In genomic region chr10:78972947-78973900, GRCh38 we compare ENCODE assay signal across 8 cellular contexts.
A peak's percentile ranks its signal among the peaks of the same experiment; 100 is the strongest.
DNase-seq lines count a peak whose midpoint lies in the region; ATAC-seq and TF ChIP-seq lines count a peak whose summit lies in the region.

No MANE protein-coding gene starts in this region.

- peak overlapping the region; percentile 27 to 97 for H3K27ac Mint-ChIP-seq in natural killer cell
- H3K27ac Mint-ChIP-seq in stimulated activated naive B cell treated with anti-CD40 and anti-IgM and Interleukin-4, amounts not matched to agents 10 μg/mL and 1 μg/mL and 100 μg/mL, for 72 hours, result no peak overlapping the region

- TF ChIP-seq CTCF in fibroblast of pulmonary artery (IDR thresholded peaks at IDR 0.05; ENCODE audit: low read length, missing control alignments) (no peak), natural killer cell (IDR thresholded peaks at IDR 0.05) (no peak)

- H3K27me3 Mint-ChIP-seq in natural killer cell (ENCODE audit: low read depth in 2 of 2), result peaks cover 4 to 8% of the 10 kb centered on the region in 2 donors
- H3K27me3 Mint-ChIP-seq in stimulated activated naive B cell treated with anti-CD40 and anti-IgM and Interleukin-4, amounts not matched to agents 10 μg/mL and 1 μg/mL and 100 μg/mL, for 72 hours, result peaks cover 45 to 48% of the 10 kb centered on the region in 2 donors

- H3K4me3 ChIP-seq in fibroblast of pulmonary artery (replicated peaks; ENCODE audit: low read depth, low read length), result peak overlapping the region; percentile 40

- peak; percentile 69 to 82 (median 79) for ATAC-seq in natural killer cell
- ATAC-seq in stimulated activated naive B cell treated with anti-CD40 and anti-IgM and Interleukin-4, amounts not matched to agents 10 μg/mL and 1 μg/mL and 100 μg/mL, for 72 hours (replicated peaks), result peak; percentile 84 to 85

- intact Hi-C loops in natural killer cell (cut with micrococcal nuclease), result loop anchor here (1.0 kb wide), 2 partner anchors 52 to 94 kb away; no protein-coding TSS in a partner anchor

- H3K4me1 Mint-ChIP-seq in natural killer cell, result peaks cover 16 to 24% of the 10 kb centered on the region in 2 donors
- peaks cover 35% of the 10 kb centered on the region in 2 donors for H3K4me1 Mint-ChIP-seq in stimulated activated naive B cell treated with anti-CD40 and anti-IgM and Interleukin-4, amounts not matched to agents 10 μg/mL and 1 μg/mL and 100 μg/mL, for 72 hours

- no peaks in the 10 kb centered on the region for H3K36me3 Mint-ChIP-seq in natural killer cell
- H3K36me3 Mint-ChIP-seq in stimulated activated naive B cell treated with anti-CD40 and anti-IgM and Interleukin-4, amounts not matched to agents 10 μg/mL and 1 μg/mL and 100 μg/mL, for 72 hours, result no peaks in the 10 kb centered on the region

- peak overlapping the region; percentile 78 for H3K4me3 Mint-ChIP-seq in natural killer cell
- H3K4me3 Mint-ChIP-seq in stimulated activated naive B cell treated with anti-CD40 and anti-IgM and Interleukin-4, amounts not matched to agents 10 μg/mL and 1 μg/mL and 100 μg/mL, for 72 hours, result peak overlapping the region; percentile 63 to 66

- DNase-seq in DMS79 treated with DMSO at 0.1 percent for 48 hours (lab: John Stamatoyannopoulos, UW) (peak; percentile 64), GOT3 (lab: John Stamatoyannopoulos, UW) (peak; percentile 55), Kasumi-1 (lab: John Stamatoyannopoulos, UW) (peak; percentile 88 to 90), RPMI8226 (peak; percentile 76), fibroblast of pulmonary artery (ENCODE audit: low read depth) (peak; percentile 95), natural killer cell (peak; percentile 73)
- peak; percentile 87 for DNase-seq in activated effector memory CD4-positive, alpha-beta T cell treated with anti-CD3 and anti-CD28 coated beads, Interleukin-2, amount 50 U/mL, for 16 hours
- DNase-seq in stimulated activated naive B cell treated with anti-CD40 and anti-IgM and Interleukin-4, amounts not matched to agents 10 μg/mL and 1 μg/mL and 100 μg/mL, for 72 hours, result peak; percentile 52

- no peaks in the 10 kb centered on the region for H3K9me3 Mint-ChIP-seq in natural killer cell
- no peaks in the 10 kb centered on the region for H3K9me3 Mint-ChIP-seq in stimulated activated naive B cell treated with anti-CD40 and anti-IgM and Interleukin-4, amounts not matched to agents 10 μg/mL and 1 μg/mL and 100 μg/mL, for 72 hours

Comparison
In these comparisons a context has a peak if more than half of its experiments do, and no peak if none do; other contexts are left out.
1. Peak in every context shown above with its lines: DNase-seq, ATAC-seq and H3K4me3 ChIP-seq.